Comparison of ENCODE assay signal across 8 cellular contexts in genomic region chr10:61993676-61994401, GRCh38.
DNase-seq lines count a peak whose midpoint lies in the region; ATAC-seq and TF ChIP-seq lines count a peak whose summit lies in the region.

No MANE protein-coding gene starts in this region.

- no peak for TF ChIP-seq CTCF in activated CD8-positive, alpha-beta T cell treated with anti-CD3 and anti-CD28 coated beads for 36 hours (IDR thresholded peaks at IDR 0.05)

- DNase-seq in NCI-H345 (lab: John Stamatoyannopoulos, UW) (peak; percentile 0), NCI-H345 treated with DMSO at 0.1 percent for 48 hours (lab: John Stamatoyannopoulos, UW; ENCODE audit: unreplicated experiment) (no peak), glomerular endothelial cell (ENCODE audit: extremely low read depth, low read depth, low spot score) (peak; percentile 48), NCI-H2029 treated with DMSO at 0.1 percent for 48 hours (lab: John Stamatoyannopoulos, UW) (no peak), SK-N-DZ (ENCODE audit: low spot score) (no peak)
- no peak for DNase-seq in activated CD8-positive, alpha-beta T cell treated with anti-CD3 and anti-CD28 coated beads for 36 hours
- DNase-seq in stimulated activated naive B cell treated with anti-CD40 and anti-IgM and Interleukin-4, amounts not matched to agents 10 μg/mL and 1 μg/mL and 100 μg/mL, for 72 hours: no peak

- peak overlapping the region; percentile 95 for H3K27ac Mint-ChIP-seq in activated CD8-positive, alpha-beta T cell treated with anti-CD3 and anti-CD28 coated beads for 36 hours
- H3K27ac Mint-ChIP-seq in stimulated activated naive B cell treated with anti-CD40 and anti-IgM and Interleukin-4, amounts not matched to agents 10 μg/mL and 1 μg/mL and 100 μg/mL, for 72 hours: peak overlapping the region; percentile 87

- ATAC-seq in activated CD8-positive, alpha-beta T cell treated with anti-CD3 and anti-CD28 coated beads for 36 hours: no peak
- no peak for ATAC-seq in stimulated activated naive B cell treated with anti-CD40 and anti-IgM and Interleukin-4, amounts not matched to agents 10 μg/mL and 1 μg/mL and 100 μg/mL, for 72 hours (replicated peaks)
- no peak for ATAC-seq in GM18502 (IDR thresholded peaks at IDR 0.05; ENCODE audit: poor library complexity, unreplicated experiment)

- H3K4me1 Mint-ChIP-seq in activated CD8-positive, alpha-beta T cell treated with anti-CD3 and anti-CD28 coated beads for 36 hours (ENCODE audit: low read depth): peaks cover 64% of the 10 kb centered on the region
- peaks cover 46 to 78% of the 10 kb centered on the region in 2 donors for H3K4me1 Mint-ChIP-seq in stimulated activated naive B cell treated with anti-CD40 and anti-IgM and Interleukin-4, amounts not matched to agents 10 μg/mL and 1 μg/mL and 100 μg/mL, for 72 hours

- peak overlapping the region; percentile 68 for H3K4me3 Mint-ChIP-seq in activated CD8-positive, alpha-beta T cell treated with anti-CD3 and anti-CD28 coated beads for 36 hours
- H3K4me3 Mint-ChIP-seq in stimulated activated naive B cell treated with anti-CD40 and anti-IgM and Interleukin-4, amounts not matched to agents 10 μg/mL and 1 μg/mL and 100 μg/mL, for 72 hours: no peak overlapping the region

- CTCF ChIA-PET in activated CD8-positive, alpha-beta T cell treated with anti-CD3 and anti-CD28 coated beads for 36 hours (lab: Charles Lee): interaction anchor here (1.0 to 2.1 kb wide), 5 partner anchors 9 to 251 kb away, joined by 3 to 9 read pairs (median 6); no protein-coding TSS in a partner anchor

- no peaks in the 10 kb centered on the region for H3K27me3 Mint-ChIP-seq in activated CD8-positive, alpha-beta T cell treated with anti-CD3 and anti-CD28 coated beads for 36 hours
- no peaks in the 10 kb centered on the region for H3K27me3 Mint-ChIP-seq in stimulated activated naive B cell treated with anti-CD40 and anti-IgM and Interleukin-4, amounts not matched to agents 10 μg/mL and 1 μg/mL and 100 μg/mL, for 72 hours

- H3K36me3 Mint-ChIP-seq in activated CD8-positive, alpha-beta T cell treated with anti-CD3 and anti-CD28 coated beads for 36 hours (ENCODE audit: low read depth): peaks cover 65% of the 10 kb centered on the region
- H3K36me3 Mint-ChIP-seq in stimulated activated naive B cell treated with anti-CD40 and anti-IgM and Interleukin-4, amounts not matched to agents 10 μg/mL and 1 μg/mL and 100 μg/mL, for 72 hours: peaks cover 63 to 75% of the 10 kb centered on the region in 2 donors

- POLR2A ChIA-PET in activated CD8-positive, alpha-beta T cell treated with anti-CD3 and anti-CD28 coated beads for 36 hours (lab: Charles Lee): interaction anchor here (0.7 to 4.0 kb wide), 9 partner anchors 27 to 101 kb away, joined by 3 to 22 read pairs (median 5); no protein-coding TSS in a partner anchor

- intact Hi-C loops in activated CD8-positive, alpha-beta T cell treated with anti-CD3 and anti-CD28 coated beads for 36 hours (cut with micrococcal nuclease): loop anchor here (2.0 kb wide), 1 partner anchor 93 kb away; the partner anchor contains the start of gene ARID5B

- H3K9me3 Mint-ChIP-seq in activated CD8-positive, alpha-beta T cell treated with anti-CD3 and anti-CD28 coated beads for 36 hours: peaks cover 4% of the 10 kb centered on the region
- H3K9me3 Mint-ChIP-seq in stimulated activated naive B cell treated with anti-CD40 and anti-IgM and Interleukin-4, amounts not matched to agents 10 μg/mL and 1 μg/mL and 100 μg/mL, for 72 hours: peaks cover 7 to 11% of the 10 kb centered on the region in 2 donors

Comparison
In these comparisons a context has a peak if more than half of its experiments do, and no peak if none do; other contexts are left out.
1. DNase-seq: peak in NCI-H345 (single experiment) and glomerular endothelial cell (single experiment); none in NCI-H345 treated with DMSO at 0.1 percent for 48 hours (single experiment), activated CD8-positive, alpha-beta T cell treated with anti-CD3 and anti-CD28 coated beads for 36 hours (single experiment), stimulated activated naive B cell treated with anti-CD40 and anti-IgM and Interleukin-4, amounts not matched to agents 10 μg/mL and 1 μg/mL and 100 μg/mL, for 72 hours (single experiment), NCI-H2029 treated with DMSO at 0.1 percent for 48 hours (single experiment) and SK-N-DZ (single experiment).